22 cellular contexts compared by ENCODE assay signal in the genomic region with DNA sequence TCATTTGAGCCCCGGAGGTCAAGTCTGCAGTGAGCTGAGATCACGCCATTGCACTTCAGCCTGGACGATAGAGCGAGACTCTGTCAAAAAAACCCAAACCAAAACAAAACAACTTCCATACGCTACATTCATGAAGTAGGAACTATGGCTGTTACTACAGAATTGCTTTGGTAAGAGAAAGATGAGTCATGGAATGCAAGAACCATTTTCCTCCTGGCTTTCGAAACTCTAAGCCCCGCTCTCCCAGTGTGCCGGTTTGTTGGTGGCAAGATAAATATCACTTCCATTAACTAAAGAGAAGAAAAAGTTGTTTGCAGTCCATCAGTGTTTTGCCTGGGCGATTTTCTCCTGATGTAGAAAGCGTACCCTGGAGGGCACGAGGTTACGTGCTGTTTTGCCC.
A peak's percentile ranks its signal among the peaks of the same experiment; 100 is the strongest.
DNase-seq lines count a peak whose midpoint lies in the region; TF ChIP-seq lines count a peak whose summit lies in the region.
"Had no signal": no experiment of that assay in that cellular context is flagged by ENCODE, and none has a peak within 500 bp of the region (broad histone marks: within the 10 kb centered on the region; RNA-seq: fewer than 3 reads in every experiment).

No MANE protein-coding gene starts in this region.

- in situ Hi-C loops in transverse colon (cut with MboI; ENCODE audit: low pct_ligation_motif_present in 1 of 4, low pct_unique_long_range_greater_than_20kb in 1 of 4, low sequenced_read_pairs in 3 of 4), result no loop called here

- H3K27ac ChIP-seq in parathyroid adenoma (no peak overlapping the region), transverse colon (no peak overlapping the region)
- H3K27ac ChIP-seq: C4-2B, RWPE1, testis had no signal

- H3K4me3 ChIP-seq in parathyroid adenoma (ENCODE audit: low read depth, low read length) (no peak overlapping the region), transverse colon (no peak overlapping the region)
- H3K4me3 ChIP-seq: testis had no signal

- H3K4me1 ChIP-seq in parathyroid adenoma (peaks cover 18% of the 10 kb centered on the region), transverse colon (peaks cover 0 to 10% (median 0%) of the 10 kb centered on the region in 4 donors)
- H3K4me1 ChIP-seq: testis had no signal

- H3K36me3 ChIP-seq in parathyroid adenoma (ENCODE audit: control insufficient read depth, insufficient read depth, low read length) (no peaks in the 10 kb centered on the region), transverse colon (no peaks in the 10 kb centered on the region)

- H3K9ac ChIP-seq in parathyroid adenoma, result no peak overlapping the region

- peaks cover 4% of the 10 kb centered on the region for H3K9me3 Mint-ChIP-seq in chondrocyte (ENCODE audit: low read depth)
- H3K9me3 Mint-ChIP-seq: endodermal cell had no signal

- 85 to 90% methylated on average over 2 to 12 of the region's 12 CpGs for WGBS in transverse colon (ENCODE audit: low coverage in 1 of 2), 2 donors

- no peak overlapping the region for H3K4me3 Mint-ChIP-seq in chondrocyte (ENCODE audit: unreplicated experiment)
- H3K4me3 Mint-ChIP-seq: brain, endodermal cell had no signal

- H2AFZ ChIP-seq in parathyroid adenoma, result no peak overlapping the region

- TF ChIP-seq CTCF in chondrocyte (IDR thresholded peaks at IDR 0.05), result no peak
- no peak for TF ChIP-seq CTCF in parathyroid adenoma (IDR thresholded peaks at IDR 0.05)
- no peak for TF ChIP-seq CTCF in transverse colon (IDR thresholded peaks at IDR 0.05)

- peak overlapping the region; percentile 23 for H3K4me2 ChIP-seq in parathyroid adenoma (ENCODE audit: low read length)

- H3K9me3 ChIP-seq in parathyroid adenoma (ENCODE audit: control insufficient read depth, low read length) (no peaks in the 10 kb centered on the region), transverse colon (no peaks in the 10 kb centered on the region)
- H3K9me3 ChIP-seq: testis had no signal

- DNase-seq in GM04503 (ENCODE audit: low read depth) (peak; percentile 15), NOMO-1 (lab: John Stamatoyannopoulos, UW; ENCODE audit: unreplicated experiment in 2 of 2) (peak; percentile 24 to 45), chondrocyte (ENCODE audit: low spot score) (no peak), C1 segment of cervical spinal cord (lab: John Stamatoyannopoulos, UW) (no peak), cardiac septum (ENCODE audit: low spot score) (no peak), transverse colon (no peak), GDM1 (lab: John Stamatoyannopoulos, UW) (no peak)
- DNase-seq: activated CD4-positive, CD25-positive, alpha-beta regulatory T cell treated with anti-CD3 and anti-CD28 coated beads, Interleukin-2, amount 50 U/mL, for 72 hours; activated CD8-positive, alpha-beta memory T cell treated with anti-CD3 and anti-CD28 coated beads, Interleukin-2, amount 50 U/mL, for 4 hours; endodermal cell; head of caudate nucleus; islet precursor cell; mesendoderm; NCI-H2107; NCI-H82; right cardiac atrium; stimulated activated CD4-positive, alpha-beta T cell treated with anti-CD3 and anti-CD28 coated beads, Interleukin-1b, Interleukin-23, amount 100 ng/mL, for 48 hours; testis had no signal

- no peaks in the 10 kb centered on the region for H3K36me3 Mint-ChIP-seq in chondrocyte (ENCODE audit: low read depth)

- H3K79me2 ChIP-seq in parathyroid adenoma, result peaks cover 26% of the 10 kb centered on the region

- H3K27me3 ChIP-seq in parathyroid adenoma (ENCODE audit: control insufficient read depth, insufficient read depth, low read length), result no peaks in the 10 kb centered on the region
- no peaks in the 10 kb centered on the region for H3K27me3 ChIP-seq in transverse colon
- H3K27me3 ChIP-seq: testis had no signal

- intact Hi-C loops in cardiac septum (cut with DNase I), result no loop called here
- intact Hi-C loops in transverse colon (cut with DNase I; ENCODE audit: low total_unique reads), result no loop called here

- H3K27ac Mint-ChIP-seq in chondrocyte (ENCODE audit: unreplicated experiment), result peak overlapping the region; percentile 66
- H3K27ac Mint-ChIP-seq: brain, endodermal cell had no signal

- H3K4me1 Mint-ChIP-seq in chondrocyte (ENCODE audit: low read depth), result peaks cover 33% of the 10 kb centered on the region
- H3K4me1 Mint-ChIP-seq: endodermal cell had no signal

- no peak for TF ChIP-seq EP300 in transverse colon (IDR thresholded peaks at IDR 0.05; ENCODE audit: low read depth)

- H3K27me3 Mint-ChIP-seq in chondrocyte (ENCODE audit: low read depth), result no peaks in the 10 kb centered on the region

- TF ChIP-seq POLR2A in transverse colon (IDR thresholded peaks at IDR 0.05), result no peak

Comparison
In these comparisons a context has a peak if more than half of its experiments do, and no peak if none do; other contexts are left out.
1. DNase-seq: peak in GM04503 (single experiment) and NOMO-1 (2 of 2); none in chondrocyte (single experiment), C1 segment of cervical spinal cord (0 of 14), cardiac septum (single experiment), transverse colon (single experiment) and GDM1 (single experiment).